8 cellular contexts compared by ENCODE assay signal in the genomic region with DNA sequence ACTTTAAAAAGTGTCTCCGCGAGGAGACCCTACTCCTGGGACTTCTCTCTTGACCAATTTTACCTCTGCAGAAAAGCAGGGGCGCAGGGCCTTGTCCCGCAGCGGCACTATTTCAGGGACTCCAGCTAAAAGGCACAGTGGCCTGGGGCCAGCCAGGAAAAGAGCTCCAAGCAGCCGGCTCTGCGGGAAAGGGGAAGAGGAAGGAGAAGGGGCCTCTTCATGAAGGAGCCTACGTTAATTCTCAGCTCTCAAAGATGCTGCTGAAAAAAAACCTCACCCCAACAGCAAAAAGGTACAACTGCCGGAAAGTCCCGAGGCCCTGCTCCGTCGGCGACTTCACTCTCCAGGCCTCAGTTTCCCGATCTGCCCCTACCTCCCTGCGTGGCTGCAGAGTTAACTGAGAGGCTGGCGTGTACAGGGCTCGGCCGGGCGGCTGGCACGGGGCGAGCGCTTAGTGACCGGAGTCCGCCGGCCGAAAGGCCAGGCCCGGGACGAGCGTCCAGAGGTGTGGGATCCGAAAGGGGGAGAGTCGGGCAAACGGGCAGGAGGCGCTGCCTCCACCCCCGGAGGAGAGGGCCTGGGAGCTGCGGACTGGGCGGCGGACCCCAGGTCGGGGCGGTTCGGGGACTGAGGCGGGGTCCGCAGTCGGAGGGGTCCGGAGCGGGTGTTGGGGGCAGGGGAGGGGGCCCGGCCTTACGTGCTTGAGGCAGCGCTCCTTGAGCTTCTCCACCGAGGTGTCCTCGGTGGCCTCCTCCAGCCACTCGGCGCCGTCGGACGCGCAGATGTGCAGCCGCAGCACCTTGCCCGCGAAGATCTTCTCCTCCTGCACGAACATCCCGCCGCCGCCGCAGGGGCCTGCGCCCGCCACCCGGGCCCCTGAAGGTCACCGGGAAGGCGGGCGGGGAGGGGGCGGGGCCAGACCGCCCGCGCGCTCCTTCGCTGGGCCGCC. TPM values are rescaled to one million over a fixed set of nuclear protein-coding genes. Genes with fewer than 3 reads are reported as not detected.
A peak's percentile ranks its signal among the peaks of the same experiment; 100 is the strongest.
DNase-seq lines count a peak whose midpoint lies in the region; ATAC-seq and TF ChIP-seq lines count a peak whose summit lies in the region.

No MANE protein-coding gene starts in this region.

- no peaks in the 10 kb centered on the region for H4K20me1 ChIP-seq in KMS-11 (ENCODE audit: insufficient read depth)

- peaks cover 0 to 8% of the 10 kb centered on the region in 2 donors for H3K36me3 Mint-ChIP-seq in CD4-positive, alpha-beta memory T cell
- H3K36me3 Mint-ChIP-seq in activated naive CD8-positive, alpha-beta T cell treated with anti-CD3 and anti-CD28 coated beads, Interleukin-2, amount 50 U/mL, for 24 hours (ENCODE audit: low read depth) = peaks cover 2% of the 10 kb centered on the region

- no peaks in the 10 kb centered on the region for H3K36me3 ChIP-seq in CD4-positive, alpha-beta memory T cell (ENCODE audit: insufficient read depth, low read length)
- H3K36me3 ChIP-seq in KMS-11 (ENCODE audit: insufficient read depth) (no peaks in the 10 kb centered on the region), iPS-18a (ENCODE audit: control insufficient read depth, low read depth, low read length) (no peaks in the 10 kb centered on the region)

- peaks cover 38% of the 10 kb centered on the region; the same call in 1 of the 2 replicates for H3K79me2 ChIP-seq in KMS-11 (ENCODE audit: insufficient read depth, low read depth)

- no peaks in the 10 kb centered on the region for H3K9me3 ChIP-seq in CD4-positive, alpha-beta memory T cell (ENCODE audit: control insufficient read depth in 1 of 2, low read length in 2 of 2)
- H3K9me3 ChIP-seq in iPS-18a (ENCODE audit: control insufficient read depth, low read depth, low read length) = no peaks in the 10 kb centered on the region

- peak in 2 of 5 donors; percentile 9 to 24 for DNase-seq in CD4-positive, alpha-beta memory T cell
- peak; percentile 18 for DNase-seq in activated naive CD8-positive, alpha-beta T cell treated with anti-CD3 and anti-CD28 coated beads, Interleukin-2, amount 50 U/mL, for 24 hours
- no peak for DNase-seq in GDM1 (lab: John Stamatoyannopoulos, UW)

- H3K4me1 Mint-ChIP-seq in CD4-positive, alpha-beta memory T cell = peaks cover 10 to 44% (median 21%) of the 10 kb centered on the region in 4 donors
- H3K4me1 Mint-ChIP-seq in activated naive CD8-positive, alpha-beta T cell treated with anti-CD3 and anti-CD28 coated beads, Interleukin-2, amount 50 U/mL, for 24 hours = peaks cover 34% of the 10 kb centered on the region

- peak overlapping the region; percentile 93 for H3K4me2 ChIP-seq in KMS-11

- peaks cover 21% of the 10 kb centered on the region for H3K4me1 ChIP-seq in CD4-positive, alpha-beta memory T cell (ENCODE audit: insufficient read depth, low read length)
- H3K4me1 ChIP-seq in KMS-11 (ENCODE audit: low read depth, poor library complexity, severe bottlenecking) (peaks cover 16% of the 10 kb centered on the region), iPS-18a (ENCODE audit: control insufficient read depth, low read depth, low read length) (peaks cover 13% of the 10 kb centered on the region)

- peak overlapping the region; percentile 69 for H2AFZ ChIP-seq in KMS-11 (ENCODE audit: low read depth)

- peak overlapping the region; percentile 65 for H3K27ac ChIP-seq in CD4-positive, alpha-beta memory T cell (ENCODE audit: low read depth, low read length)
- H3K27ac ChIP-seq in KMS-11 (no peak overlapping the region), iPS-18a (ENCODE audit: low read length) (no peak overlapping the region), skin epidermis (peak overlapping the region; percentile 74 to 93 (median 90))

- ATAC-seq in GM19397 (IDR thresholded peaks at IDR 0.05; ENCODE audit: unreplicated experiment) = peak; percentile 21
- peak; percentile 0 for ATAC-seq in activated naive CD8-positive, alpha-beta T cell treated with anti-CD3 and anti-CD28 coated beads, Interleukin-2, amount 50 U/mL, for 24 hours
- no peak for ATAC-seq in activated CD4-positive, CD25-positive, alpha-beta regulatory T cell treated with anti-CD3 and anti-CD28 coated beads, Interleukin-2, amount 50 U/mL, for 24 hours

- H3K27me3 Mint-ChIP-seq in CD4-positive, alpha-beta memory T cell = peaks cover 2 to 4% of the 10 kb centered on the region in 2 donors
- peaks cover 3% of the 10 kb centered on the region for H3K27me3 Mint-ChIP-seq in activated naive CD8-positive, alpha-beta T cell treated with anti-CD3 and anti-CD28 coated beads, Interleukin-2, amount 50 U/mL, for 24 hours

- intact Hi-C loops in CD4-positive, alpha-beta memory T cell (cut with micrococcal nuclease) = loop anchor here (1.0 to 2.0 kb wide), 4 partner anchors 30 to 285 kb away; a partner anchor contains a TSS

- H3K9ac ChIP-seq in KMS-11 = peak overlapping the region; percentile 60
- peak overlapping the region; percentile 62 for H3K9ac ChIP-seq in iPS-18a (ENCODE audit: low read length)

- no peak for TF ChIP-seq CTCF in KMS-11 (conservative IDR thresholded peaks at IDR 0.05; ENCODE audit: low read depth, low read length)

- peaks cover 0 to 2% (median 0%) of the 10 kb centered on the region in 8 donors for H3K9me3 Mint-ChIP-seq in CD4-positive, alpha-beta memory T cell
- no peaks in the 10 kb centered on the region for H3K9me3 Mint-ChIP-seq in activated naive CD8-positive, alpha-beta T cell treated with anti-CD3 and anti-CD28 coated beads, Interleukin-2, amount 50 U/mL, for 24 hours

- peak overlapping the region; percentile 78 to 93 (median 88) for H3K27ac Mint-ChIP-seq in CD4-positive, alpha-beta memory T cell
- H3K27ac Mint-ChIP-seq in activated naive CD8-positive, alpha-beta T cell treated with anti-CD3 and anti-CD28 coated beads, Interleukin-2, amount 50 U/mL, for 24 hours = peak overlapping the region; percentile 67

- peak overlapping the region; percentile 76 to 91 (median 86) for H3K4me3 Mint-ChIP-seq in CD4-positive, alpha-beta memory T cell
- peak overlapping the region; percentile 82 for H3K4me3 Mint-ChIP-seq in activated naive CD8-positive, alpha-beta T cell treated with anti-CD3 and anti-CD28 coated beads, Interleukin-2, amount 50 U/mL, for 24 hours

- H3K4me3 ChIP-seq in CD4-positive, alpha-beta memory T cell (ENCODE audit: low read length in 2 of 2) = peak overlapping the region; percentile 64 to 69
- H3K4me3 ChIP-seq in KMS-11 (IDR thresholded peaks at IDR 0.05; ENCODE audit: insufficient read depth, low read depth, low read length) (no peak overlapping the region), iPS-18a (ENCODE audit: low read length) (peak overlapping the region; percentile 83), skin epidermis (peak overlapping the region; percentile 77 to 96 (median 90))

- POLR2A ChIA-PET in CD4-positive, alpha-beta memory T cell (lab: Charles Lee; ENCODE audit: partially characterized antibody) = interaction anchor here (0.8 to 3.4 kb wide), 5 partner anchors 53 to 306 kb away, joined by 3 to 23 read pairs (median 3); a partner anchor contains a TSS

- H3K27me3 ChIP-seq in CD4-positive, alpha-beta memory T cell (ENCODE audit: insufficient read depth, low read length) = no peaks in the 10 kb centered on the region
- peaks cover 23% of the 10 kb centered on the region; the same call in 1 of the 2 replicates for H3K27me3 ChIP-seq in KMS-11 (ENCODE audit: insufficient read depth, low read depth)
- no peaks in the 10 kb centered on the region for H3K27me3 ChIP-seq in iPS-18a (ENCODE audit: control insufficient read depth, insufficient read depth, low read length)

- CTCF ChIA-PET in CD4-positive, alpha-beta memory T cell (lab: Charles Lee; ENCODE audit: partially characterized antibody) = interaction anchor here (1.3 to 2.0 kb wide), 4 partner anchors 51 to 162 kb away, joined by 3 to 5 read pairs (median 4); no protein-coding TSS in a partner anchor

RNA-seq across cellular contexts. Expression of a gene that starts 0.6 kb away (rescaled TPM):
- total RNA-seq in CD4-positive, alpha-beta memory T cell = 10 to 100 TPM; 28.4 to 32.8 TPM
- polyA plus RNA-seq in CD4-positive, alpha-beta memory T cell = 10 to 100 TPM; 23.0 to 27.7 TPM

RNA-seq across cellular contexts. Expression of a gene that starts 53.3 kb away (rescaled TPM):
- 10 to 100 TPM; 40.6 to 51.7 TPM for total RNA-seq in CD4-positive, alpha-beta memory T cell
- polyA plus RNA-seq in CD4-positive, alpha-beta memory T cell = 1 to 10 TPM in 1 of 2 donors, under 1 TPM in 1; 0.76 to 4.4 TPM

Comparison
In these comparisons a context has a peak if more than half of its experiments do, and no peak if none do; other contexts are left out.
1. H3K27ac ChIP-seq: peak in CD4-positive, alpha-beta memory T cell (single experiment) and skin epidermis (21 of 21); none in KMS-11 (single experiment) and iPS-18a (single experiment).
2. ATAC-seq: peak in GM19397 (single experiment) and activated naive CD8-positive, alpha-beta T cell treated with anti-CD3 and anti-CD28 coated beads, Interleukin-2, amount 50 U/mL, for 24 hours (single experiment); none in activated CD4-positive, CD25-positive, alpha-beta regulatory T cell treated with anti-CD3 and anti-CD28 coated beads, Interleukin-2, amount 50 U/mL, for 24 hours (0 of 2).